ENCODE assay signal across 8 cellular contexts in the genomic region with DNA sequence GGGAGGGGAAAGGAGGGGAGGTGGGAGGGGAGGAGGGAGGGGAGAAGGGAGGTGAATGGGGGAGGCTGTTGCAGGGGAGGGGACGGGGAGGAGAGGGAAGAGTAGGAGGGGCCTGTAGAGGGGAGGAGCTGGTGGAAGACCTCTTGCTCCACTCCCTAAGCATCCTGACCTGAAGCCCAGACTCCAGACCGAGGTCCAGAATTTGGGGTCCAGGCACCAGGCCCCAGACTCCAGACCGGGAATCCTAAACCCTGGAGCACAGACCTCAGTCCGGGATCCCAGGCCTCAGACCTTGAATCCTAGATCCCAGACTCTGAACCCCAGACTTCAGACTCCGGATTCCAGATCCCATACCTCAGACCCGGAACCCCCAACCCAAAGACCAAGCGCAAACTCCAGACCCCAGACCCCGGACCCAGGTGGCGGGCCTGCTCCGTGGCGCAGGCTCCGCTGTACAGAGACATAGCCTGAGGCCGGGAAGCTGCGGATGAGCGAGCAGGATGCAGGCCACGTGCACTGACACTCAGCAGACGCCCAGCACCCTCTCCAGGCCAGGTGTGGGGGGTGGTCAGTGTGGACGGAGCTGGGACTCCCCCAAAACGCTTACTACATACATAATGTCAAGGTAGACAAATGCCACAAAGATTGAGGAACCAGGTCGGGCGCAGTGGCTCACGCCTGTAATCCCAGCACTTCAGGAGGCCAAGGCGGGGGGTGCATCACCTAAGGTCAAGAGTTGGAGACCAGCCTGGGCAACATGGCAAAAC. TPM values are rescaled to one million over a fixed set of nuclear protein-coding genes. Genes with fewer than 3 reads are reported as not detected.
DNase-seq lines count a peak whose midpoint lies in the region; ATAC-seq and TF ChIP-seq lines count a peak whose summit lies in the region.

No MANE protein-coding gene starts in this region.

- H3K27ac Mint-ChIP-seq in Calu3 (ENCODE audit: unreplicated experiment), result no peak overlapping the region
- no peak overlapping the region for H3K27ac Mint-ChIP-seq in activated naive CD8-positive, alpha-beta T cell
- H3K27ac Mint-ChIP-seq in osteocyte (ENCODE audit: unreplicated experiment), result peak overlapping the region; percentile 14

- dilution Hi-C loops in IMR-90 (cut with HindIII; ENCODE audit: low sequenced_read_pairs, unreplicated experiment), result no loop called here

- no peak overlapping the region for H2BK15ac ChIP-seq in IMR-90 (ENCODE audit: low read depth, low read length)

- TF ChIP-seq RAD21 in IMR-90 (IDR thresholded peaks at IDR 0.05; ENCODE audit: low read length), result no peak

- 100% methylated on average over 5 of the region's 23 CpGs; no CpG with 5 or more reads in 1 of the 2 experiments for WGBS in IMR-90 (ENCODE audit: extremely low coverage in 2 of 2, insufficient read length in 1 of 2), 2 experiments

- peak overlapping the region in 1 of 2 experiments; percentile 71; a peak in 1 of 4 replicates for H4K8ac ChIP-seq in IMR-90 (ENCODE audit: low read depth in 2 of 2, low read length in 2 of 2)

- H3K4me2 ChIP-seq in IMR-90 (ENCODE audit: low read depth, low read length), result peak overlapping the region; percentile 33; the same call in 1 of the 2 replicates

- no peak overlapping the region for H2BK5ac ChIP-seq in IMR-90 (ENCODE audit: low read depth, low read length, poor library complexity, severe bottlenecking)

- no TSS peak for BruUV-seq in Calu3 (replicated peaks; lab: Mats Ljungman, UMichigan)
- BruUV-seq in IMR-90 (replicated peaks; lab: Mats Ljungman, UMichigan), result no TSS peak

- peaks cover 3 to 41% of the 10 kb centered on the region in 2 experiments; a peak in 3 of 4 replicates for H3K79me1 ChIP-seq in IMR-90 (ENCODE audit: low read depth in 1 of 2, low read length in 2 of 2)

- H3K9me3 ChIP-seq in IMR-90 (ENCODE audit: control insufficient read depth, insufficient read depth, low read length), result no peaks in the 10 kb centered on the region

- no peak overlapping the region for H3K9ac ChIP-seq in IMR-90 (ENCODE audit: low read depth, low read length)

- H3K9me1 ChIP-seq in IMR-90 (ENCODE audit: insufficient read depth, low read length), result no peaks in the 10 kb centered on the region

- H3K4me3 Mint-ChIP-seq in Calu3 (ENCODE audit: low read depth, unreplicated experiment) (peak overlapping the region; percentile 28), osteocyte (ENCODE audit: unreplicated experiment) (peak overlapping the region; percentile 69)
- H3K4me3 Mint-ChIP-seq in activated naive CD8-positive, alpha-beta T cell, result peak overlapping the region; percentile 20

- 0 out of 2 replicates have a peak overlapping the region, but pooled peaks have one; percentile 1 for H4K91ac ChIP-seq in IMR-90 (ENCODE audit: insufficient read depth, low read depth, low read length)

- no peaks in the 10 kb centered on the region for H3K9me3 Mint-ChIP-seq in Calu3 (ENCODE audit: low read depth, unreplicated experiment)
- no peaks in the 10 kb centered on the region for H3K9me3 Mint-ChIP-seq in activated naive CD8-positive, alpha-beta T cell (ENCODE audit: low read depth)
- H3K9me3 Mint-ChIP-seq in osteocyte (ENCODE audit: unreplicated experiment), result no peaks in the 10 kb centered on the region

- no peaks in the 10 kb centered on the region for H3K27me3 Mint-ChIP-seq in Calu3 (ENCODE audit: unreplicated experiment)
- no peaks in the 10 kb centered on the region for H3K27me3 Mint-ChIP-seq in activated naive CD8-positive, alpha-beta T cell
- H3K27me3 Mint-ChIP-seq in osteocyte (ENCODE audit: unreplicated experiment), result no peaks in the 10 kb centered on the region

- peak overlapping the region; percentile 56; the same call in 1 of the 2 replicates for H3K4ac ChIP-seq in IMR-90 (ENCODE audit: low read depth, low read length)

- peaks cover 14% of the 10 kb centered on the region for H3K4me1 ChIP-seq in IMR-90 (ENCODE audit: control insufficient read depth, insufficient read depth, low read length)

- DNase-seq in Calu3 (peak; percentile 60), IMR-90 (peak; percentile 81), glomerular visceral epithelial cell (ENCODE audit: extremely low spot score) (peak; percentile 77), osteocyte (ENCODE audit: extremely low spot score, unreplicated experiment) (no peak)

- in situ Hi-C loops in IMR-90 (cut with MboI; ENCODE audit: low sequenced_read_pairs), result no loop called here

- no peaks in the 10 kb centered on the region for H3K27me3 ChIP-seq in IMR-90 (ENCODE audit: control insufficient read depth, insufficient read depth, low read length)

- ATAC-seq in IMR-90 (ENCODE audit: low read depth) (peak; percentile 83), GM21619 (IDR thresholded peaks at IDR 0.05; ENCODE audit: unreplicated experiment) (no peak), GM19463 (IDR thresholded peaks at IDR 0.05; ENCODE audit: unreplicated experiment) (no peak)

- no peaks in the 10 kb centered on the region for H3K36me3 ChIP-seq in IMR-90 (ENCODE audit: control insufficient read depth, insufficient read depth, low read length)

- CTCF ChIA-PET in Calu3 (lab: Charles Lee) (no interaction called here), IMR-90 (lab: Yijun Ruan, JAX) (no interaction called here)

- H3K4me1 Mint-ChIP-seq in Calu3 (ENCODE audit: low read depth, unreplicated experiment) (peaks cover 7% of the 10 kb centered on the region), osteocyte (ENCODE audit: unreplicated experiment) (peaks cover 18% of the 10 kb centered on the region)
- peaks cover 15% of the 10 kb centered on the region for H3K4me1 Mint-ChIP-seq in activated naive CD8-positive, alpha-beta T cell (ENCODE audit: low read depth)

- peak overlapping the region; percentile 6 for H2AK9ac ChIP-seq in IMR-90 (replicated peaks; ENCODE audit: low read depth, low read length, poor library complexity)

- H3K27ac ChIP-seq in IMR-90 (ENCODE audit: insufficient read depth, low read length), result no peak overlapping the region

- H3K14ac ChIP-seq in IMR-90 (replicated peaks; ENCODE audit: low read depth, low read length), result peak overlapping the region; percentile 45; the same call in 1 of the 2 replicates

- H3K36me3 Mint-ChIP-seq in Calu3 (ENCODE audit: insufficient read depth, unreplicated experiment) (peaks cover 28% of the 10 kb centered on the region), osteocyte (ENCODE audit: unreplicated experiment) (peaks cover 3% of the 10 kb centered on the region)
- no peaks in the 10 kb centered on the region for H3K36me3 Mint-ChIP-seq in activated naive CD8-positive, alpha-beta T cell

- no peak overlapping the region; the same call in 1 of the 2 replicates for H4K5ac ChIP-seq in IMR-90 (ENCODE audit: low read depth, low read length)

- H3K23ac ChIP-seq in IMR-90 (ENCODE audit: low read depth, low read length), result no peak overlapping the region

- peak overlapping the region; percentile 36; the same call in 1 of the 2 replicates for H2AK5ac ChIP-seq in IMR-90 (ENCODE audit: low read depth, low read length)

- H2BK120ac ChIP-seq in IMR-90 (ENCODE audit: low read depth, low read length), result no peak overlapping the region

- H3K18ac ChIP-seq in IMR-90 (ENCODE audit: low read depth, low read length), result no peak overlapping the region

- no peak overlapping the region for H3K56ac ChIP-seq in IMR-90 (ENCODE audit: extremely low read depth, insufficient read depth, low read length)

- H4K20me1 ChIP-seq in IMR-90 (ENCODE audit: insufficient read depth, low read length), result peaks cover under 1% of the 10 kb centered on the region; the same call in 1 of the 2 replicates

- TF ChIP-seq POLR2A in IMR-90 (IDR thresholded peaks at IDR 0.05; ENCODE audit: low read depth, low read length), result no peak

- 0 out of 2 replicates have a peak overlapping the region, but pooled peaks have one; percentile 14 for H2BK20ac ChIP-seq in IMR-90 (ENCODE audit: low read depth, low read length)

- intact Hi-C loops in Calu3 (cut with micrococcal nuclease; ENCODE audit: unreplicated experiment), result no loop called here
- intact Hi-C loops in IMR-90 (cut with micrococcal nuclease), result loop anchor here (5.0 kb wide), 1 partner anchor 136 kb away; the partner anchor contains the start of gene AP3D1

- peak overlapping the region; percentile 73 for H2AFZ ChIP-seq in IMR-90 (replicated peaks; ENCODE audit: low read length, poor library complexity)

- POLR2A ChIA-PET in IMR-90 (lab: Charles Lee; ENCODE audit: unreplicated experiment), result no interaction called here

- no peak for TF ChIP-seq CTCF in Calu3 (IDR thresholded peaks at IDR 0.05; ENCODE audit: unreplicated experiment)
- no peak for TF ChIP-seq CTCF in IMR-90 (conservative IDR thresholded peaks at IDR 0.05; ENCODE audit: low read depth, low read length)
- TF ChIP-seq CTCF in osteocyte (IDR thresholded peaks at IDR 0.05), result no peak

- peak overlapping the region; percentile 30 for H3K4me3 ChIP-seq in IMR-90 (ENCODE audit: insufficient read depth, low read depth, low read length)

TF ChIP-seq in IMR-90, 13 proteins besides CTCF, POLR2A, EP300 and RAD21:
- peak; percentile 93; the same call in 1 of the 2 replicates for TF ChIP-seq MAZ (IDR thresholded peaks at IDR 0.05; ENCODE audit: borderline replicate concordance, low read depth, low read length)
- TF ChIP-seq RFX5 (IDR thresholded peaks at IDR 0.05; ENCODE audit: low read depth, low read length), result no peak
- TF ChIP-seq RCOR1 (IDR thresholded peaks at IDR 0.05; ENCODE audit: insufficient replicate concordance, low read length), result no peak

TF ChIP-seq in PFSK-1, 5 proteins besides CTCF, POLR2A, EP300 and RAD21 (continues in another document):
- TF ChIP-seq POLR2AphosphoS5 (IDR thresholded peaks at IDR 0.05; ENCODE audit: low read depth, low read length) (peak; percentile 44; the same call in 1 of the 2 replicates), TAF1 (IDR thresholded peaks at IDR 0.05; ENCODE audit: borderline replicate concordance, insufficient read depth, low read length) (no peak), FOXP2 (optimal IDR thresholded peaks at IDR 0.05; ENCODE audit: borderline replicate concordance, extremely low read depth, extremely low read length, insufficient read depth) (peak; percentile 56)

RNA-seq across cellular contexts. Expression of gene BTBD2, which starts 0.7 kb away (rescaled TPM):
- total RNA-seq in Calu3 (2022) (65.3 and 72.3 TPM in 2 replicates), IMR-90 (2012; rRNA removed) (24.4 and 25.8 TPM in 2 replicates), osteocyte (86.0 and 95.9 TPM in 2 replicates)
- polyA plus RNA-seq in IMR-90 (2012; rRNA removed), result 65.7 and 67.1 TPM in 2 replicates
- 38.7 and 95.6 TPM in 2 replicates for polyA plus RNA-seq in IMR-90 (2012; cell fraction: cytosol; rRNA removed)
- polyA plus RNA-seq in IMR-90 (2012; cell fraction: nucleus; rRNA removed; ENCODE audit: low replicate concordance), result 53.9 and 143 TPM in 2 replicates
- 195 TPM for polyA plus RNA-seq in PFSK-1 (2012; ENCODE audit: insufficient read length, low read depth)

RNA-seq across cellular contexts. Expression of gene MKNK2, which starts 34.8 kb away (rescaled TPM):
- total RNA-seq in Calu3 (2022) (96.0 and 99.7 TPM in 2 replicates), IMR-90 (2012; rRNA removed) (20.8 and 21.9 TPM in 2 replicates), osteocyte (81.3 and 83.3 TPM in 2 replicates)
- 31.8 and 37.5 TPM in 2 replicates for polyA plus RNA-seq in IMR-90 (2012; rRNA removed)
- polyA plus RNA-seq in IMR-90 (2012; cell fraction: cytosol; rRNA removed), result 25.9 and 51.6 TPM in 2 replicates
- 57.0 and 142 TPM in 2 replicates for polyA plus RNA-seq in IMR-90 (2012; cell fraction: nucleus; rRNA removed; ENCODE audit: low replicate concordance)
- polyA plus RNA-seq in PFSK-1 (2012; ENCODE audit: insufficient read length, low read depth), result 257 TPM
